8 cellular contexts compared by ENCODE assay signal in genomic region chr20:64316415-64317083, GRCh38.
DNase-seq lines count a peak whose midpoint lies in the region; ATAC-seq and TF ChIP-seq lines count a peak whose summit lies in the region.
"Not testable (repeated sequence)": the region's sequence is repeated elsewhere in the genome, so short reads cannot be mapped to it uniquely, and the experiment has no call there.

No MANE protein-coding gene starts in this region.

- TF ChIP-seq POLR2A in NB4 (IDR thresholded peaks at IDR 0.05; ENCODE audit: extremely low read depth, insufficient read length); heart left ventricle (IDR thresholded peaks at IDR 0.05); spleen (IDR thresholded peaks at IDR 0.05): not testable (repeated sequence)

- ATAC-seq in heart left ventricle: peak in 3 of 4 donors; percentile 51 to 57 (median 52)

- not testable (repeated sequence) for H3K36me3 ChIP-seq in heart left ventricle; spleen; urinary bladder (ENCODE audit: insufficient read depth)

- peaks cover 0 to 20% (median 6%) of the 10 kb centered on the region in 9 donors for H3K27me3 ChIP-seq in heart left ventricle
- H3K27me3 ChIP-seq in spleen (replicated peaks in 1 of 7): peaks cover 0 to 26% (median 16%) of the 10 kb centered on the region in 7 donors

- peak; percentile 75 for DNase-seq in DMS53 (lab: John Stamatoyannopoulos, UW)
- peak; percentile 30 for DNase-seq in NB4 (ENCODE audit: low read depth)
- peak; percentile 68 to 75 for DNase-seq in activated CD4-positive, alpha-beta T cell treated with anti-CD3 and anti-CD28 coated beads, Interleukin-2, amount 50 U/mL, for 4 hours
- peak; percentile 27 for DNase-seq in astrocyte of the hippocampus (ENCODE audit: low read depth, low spot score)
- DNase-seq in heart left ventricle: peak in 2 of 5 donors; percentile 38 to 61
- peak; percentile 23 for DNase-seq in medulla oblongata (ENCODE audit: extremely low spot score)
- DNase-seq in spleen: peak; percentile 72

- H3K4me3 ChIP-seq in NB4 (ENCODE audit: low read depth, low read length): not testable (repeated sequence)
- H3K4me3 ChIP-seq in heart left ventricle (peak overlapping the region in 1 of 12 donors; percentile 21), spleen (peak overlapping the region in 2 of 8 donors; percentile 14 to 54), urinary bladder (ENCODE audit: low read depth, low read length) (peak overlapping the region; percentile 25)

- WGBS in heart left ventricle, 4 donors: 6 to 9% (median 7%) methylated on average over 53 to 85 of the region's 87 CpGs; no CpG with 5 or more reads in 1 of the 4 donors
- 3 to 7% (median 6%) methylated on average over 35 to 85 of the region's 87 CpGs for WGBS in spleen, 5 donors
- 6% methylated on average over 85 of the region's 87 CpGs for WGBS in urinary bladder

- not testable (repeated sequence) for H3K4me1 ChIP-seq in heart left ventricle; spleen; urinary bladder (ENCODE audit: insufficient read depth)

- intact Hi-C loops in heart left ventricle (cut with DNase I); spleen (cut with DNase I; ENCODE audit: low total_unique reads): not testable (repeated sequence)

- not testable (repeated sequence) for H3K9me3 ChIP-seq in heart left ventricle, spleen

- not testable (repeated sequence) for H3K27ac ChIP-seq in heart left ventricle; spleen; urinary bladder (ENCODE audit: low read depth)

- TF ChIP-seq CTCF in NB4 (IDR thresholded peaks at IDR 0.05; ENCODE audit: low read depth, low read length); heart left ventricle (IDR thresholded peaks at IDR 0.05); spleen (IDR thresholded peaks at IDR 0.05 in 8 of 11, conservative IDR thresholded peaks at IDR 0.05 in 3 of 11): not testable (repeated sequence)
